Comparison of ENCODE assay signal across 20 cellular contexts in genomic region chr11:112541140-112541901, GRCh38.
A peak's percentile ranks its signal among the peaks of the same experiment; 100 is the strongest.
DNase-seq lines count a peak whose midpoint lies in the region; ATAC-seq and TF ChIP-seq lines count a peak whose summit lies in the region.
"Had no signal": no experiment of that assay in that cellular context is flagged by ENCODE, and none has a peak within 500 bp of the region (broad histone marks: within the 10 kb centered on the region; RNA-seq: fewer than 3 reads in every experiment).

No MANE protein-coding gene starts in this region.

- peak; percentile 42 for ATAC-seq in Right ventricle myocardium superior (ENCODE audit: poor library complexity)
- peak; percentile 53 to 85 for ATAC-seq in gastrocnemius medialis
- ATAC-seq in GM18517 (IDR thresholded peaks at IDR 0.05; ENCODE audit: unreplicated experiment): no peak
- no peak for ATAC-seq in HG02759 (IDR thresholded peaks at IDR 0.05; ENCODE audit: unreplicated experiment)
- ATAC-seq: HepG2, SK-N-SH treated with all-trans-retinoic acid at 6 μM for 48 hours had no signal

- H3K4me1 Mint-ChIP-seq in endodermal cell: peaks cover 7% of the 10 kb centered on the region

- in situ Hi-C loops in gastrocnemius medialis (cut with MboI; ENCODE audit: low sequenced_read_pairs in 4 of 4): no loop called here

- CTCF ChIA-PET in HEK293 (lab: Yijun Ruan, JAX): interaction anchor here (1.9 kb wide), 1 partner anchor 15 kb away, joined by 12 read pairs; no protein-coding TSS in a partner anchor

- H3K27ac ChIP-seq in HEK293 (ENCODE audit: extremely low read depth, low read depth, low read length) (no peak overlapping the region), endodermal cell (ENCODE audit: low read depth, low read length) (no peak overlapping the region), gastrocnemius medialis (no peak overlapping the region)

- H3K36me3 ChIP-seq in HEK293 (ENCODE audit: control insufficient read depth in 2 of 2, insufficient read depth in 1 of 2, low read length in 2 of 2): no peaks in the 10 kb centered on the region
- no peaks in the 10 kb centered on the region for H3K36me3 ChIP-seq in endodermal cell (ENCODE audit: control insufficient read depth, insufficient read depth, low read length)
- H3K36me3 ChIP-seq in gastrocnemius medialis: no peaks in the 10 kb centered on the region
- H3K36me3 ChIP-seq: BE2C had no signal

- peak overlapping the region; percentile 57 for H3K27ac Mint-ChIP-seq in endodermal cell

- no peaks in the 10 kb centered on the region for H3K4me1 ChIP-seq in HEK293 (ENCODE audit: control insufficient read depth, insufficient read depth, low read length)
- no peaks in the 10 kb centered on the region for H3K4me1 ChIP-seq in endodermal cell (ENCODE audit: control insufficient read depth, insufficient read depth, low read length)
- H3K4me1 ChIP-seq in gastrocnemius medialis: peaks cover 0 to 12% of the 10 kb centered on the region in 2 donors
- H3K4me1 ChIP-seq: BE2C had no signal

- peaks cover 22% of the 10 kb centered on the region for H3K9me3 Mint-ChIP-seq in endodermal cell
- H3K9me3 Mint-ChIP-seq: CD8-positive, alpha-beta memory T cell had no signal

- intact Hi-C loops in Right ventricle myocardium superior (cut with DNase I): no loop called here
- intact Hi-C loops in cardiac septum (cut with DNase I): no loop called here
- intact Hi-C loops in gastrocnemius medialis (cut with DNase I; ENCODE audit: low total_unique reads): no loop called here

- TF ChIP-seq CTCF in HEK293 (tag by site-specific recombination; IDR thresholded peaks at IDR 0.05): no peak
- TF ChIP-seq CTCF in endodermal cell (conservative IDR thresholded peaks at IDR 0.05): no peak
- TF ChIP-seq CTCF in gastrocnemius medialis (IDR thresholded peaks at IDR 0.05 in 4 of 5, conservative IDR thresholded peaks at IDR 0.05 in 1 of 5): no peak

- WGBS in endodermal cell (ENCODE audit: insufficient coverage in 1 of 2, insufficient read length in 1 of 2), 2 experiments: 87% methylated on average over 2 of the region's 3 CpGs

- POLR2A ChIA-PET in HEK293 (lab: Yijun Ruan, JAX): no interaction called here

- no peaks in the 10 kb centered on the region for H3K36me3 Mint-ChIP-seq in endodermal cell (ENCODE audit: low read depth)
- H3K36me3 Mint-ChIP-seq: CD8-positive, alpha-beta memory T cell had no signal

- no peak overlapping the region for H3K4me3 ChIP-seq in HEK293 (ENCODE audit: low read depth, low read length)
- peak overlapping the region; percentile 12 for H3K4me3 ChIP-seq in endodermal cell (ENCODE audit: low read length)
- H3K4me3 ChIP-seq in gastrocnemius medialis: no peak overlapping the region

- no peak overlapping the region for H3K4me3 Mint-ChIP-seq in endodermal cell
- H3K4me3 Mint-ChIP-seq: CD8-positive, alpha-beta memory T cell had no signal

- no peak overlapping the region for H3K9ac ChIP-seq in endodermal cell (ENCODE audit: extremely low read depth, low read length, poor library complexity, severe bottlenecking)

- DNase-seq in Right ventricle myocardium superior (no peak), cardiac septum (ENCODE audit: low spot score) (no peak), endodermal cell (no peak), gastrocnemius medialis (peak in 1 of 2 donors; percentile 35), RKO (ENCODE audit: low spot score) (no peak)
- DNase-seq: BE2C; CD8-positive, alpha-beta memory T cell; KBM-7; MV-4-11; NCI-H187; NCI-H2227 treated with DMSO at 0.1 percent for 48 hours; NCI-H510A treated with DMSO at 0.1 percent for 48 hours; NCI-H774; OCI-M1; SIG-M5 had no signal

- H3K27me3 Mint-ChIP-seq in endodermal cell (ENCODE audit: insufficient read depth): peaks cover 1% of the 10 kb centered on the region

- H3K27me3 ChIP-seq in endodermal cell (ENCODE audit: control insufficient read depth, insufficient read depth, low read length, poor library complexity, severe bottlenecking) (no peaks in the 10 kb centered on the region), gastrocnemius medialis (no peaks in the 10 kb centered on the region)
- H3K27me3 ChIP-seq: BE2C had no signal

- no peak for TF ChIP-seq POLR2A in gastrocnemius medialis (IDR thresholded peaks at IDR 0.05)

- H3K9me3 ChIP-seq in HEK293 (ENCODE audit: control insufficient read depth, insufficient read depth, low read depth, low read length) (no peaks in the 10 kb centered on the region), endodermal cell (ENCODE audit: control insufficient read depth, low read length) (peaks cover 18% of the 10 kb centered on the region), gastrocnemius medialis (no peaks in the 10 kb centered on the region)
- H3K9me3 ChIP-seq: BE2C had no signal

TF ChIP-seq in HEK293, 187 proteins besides CTCF, POLR2A, EP300 and RAD21:
- TF ChIP-seq SP7 (tag by site-specific recombination; IDR thresholded peaks at IDR 0.05): no peak
- peak; percentile 62 for TF ChIP-seq SETDB1 (IDR thresholded peaks at IDR 0.05; ENCODE audit: insufficient read length, low read length)

Comparison
In these comparisons a context has a peak if more than half of its experiments do, and no peak if none do; other contexts are left out.
1. ATAC-seq: peak in Right ventricle myocardium superior (single experiment) and gastrocnemius medialis (2 of 2); none in GM18517 (single experiment) and HG02759 (single experiment).